In the genomic region with DNA sequence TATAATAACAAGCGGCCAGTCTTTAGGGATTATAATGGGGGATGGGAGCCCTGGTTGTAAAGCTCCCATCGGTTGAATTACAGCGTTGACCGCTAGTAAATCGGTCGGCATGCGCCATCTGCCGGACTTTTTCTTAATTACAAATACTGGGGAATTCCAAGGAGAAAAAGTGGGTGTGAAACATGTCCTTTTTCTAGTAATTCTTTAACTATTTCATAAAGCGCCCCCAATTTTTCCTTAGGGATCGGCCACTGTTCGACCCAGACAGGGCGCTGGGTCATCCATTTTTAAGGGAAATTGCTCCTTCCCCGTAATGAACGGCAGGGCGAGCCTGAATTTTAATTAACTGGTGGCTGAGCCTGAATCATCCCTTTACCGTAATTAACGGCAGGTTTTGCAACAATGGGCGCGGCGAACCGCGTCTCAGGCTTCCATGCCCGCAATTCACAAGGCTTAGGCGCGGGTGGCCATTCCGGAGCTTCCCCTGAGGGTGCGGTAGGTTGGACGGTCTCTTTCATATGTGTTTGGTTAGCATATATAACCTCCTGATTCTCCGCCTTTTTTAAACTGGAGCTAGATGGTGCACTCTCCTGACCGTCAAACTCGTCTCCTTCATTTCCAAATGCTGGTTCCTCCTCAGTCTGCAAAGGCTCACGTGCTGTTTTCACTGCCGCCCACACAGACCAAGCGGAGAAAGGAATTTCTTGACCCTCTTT, we compare ENCODE assay signal across 8 cellular contexts. TPM values are rescaled to one million over a fixed set of nuclear protein-coding genes. Genes with fewer than 3 reads are reported as not detected.
DNase-seq lines count a peak whose midpoint lies in the region; ATAC-seq, FAIRE-seq and TF ChIP-seq lines count a peak whose summit lies in the region.

No MANE protein-coding gene starts in this region.

- peaks cover 2% of the 10 kb centered on the region for H3K4me1 ChIP-seq in keratinocyte (ENCODE audit: control insufficient read depth, extremely low read depth, insufficient read depth, low read length)

- no peaks in the 10 kb centered on the region for H3K36me3 ChIP-seq in keratinocyte (ENCODE audit: control insufficient read depth in 2 of 2, extremely low read depth in 1 of 2, insufficient read depth in 2 of 2, low read length in 2 of 2)

- peak overlapping the region; percentile 9 to 54 (median 52) for H3K4me3 ChIP-seq in keratinocyte (ENCODE audit: control insufficient read depth in 2 of 3, extremely low read depth in 1 of 3, insufficient read depth in 2 of 3, low read depth in 1 of 3, low read length in 3 of 3)

- H3K27me3 ChIP-seq in keratinocyte (ENCODE audit: control insufficient read depth, extremely low read depth, insufficient read depth, low read length) = no peaks in the 10 kb centered on the region

- no peaks in the 10 kb centered on the region for H3K79me2 ChIP-seq in keratinocyte (ENCODE audit: control insufficient read depth, insufficient read depth, low read length)

- H3K9me1 ChIP-seq in keratinocyte (ENCODE audit: control insufficient read depth, extremely low read depth, insufficient read depth, low read length) = no peaks in the 10 kb centered on the region

- no peak for FAIRE-seq in keratinocyte (lab: Jason Lieb, UNC)

- peak; percentile 50 to 61 (median 58) for TF ChIP-seq CTCF in keratinocyte (optimal IDR thresholded peaks at IDR 0.05 in 1 of 3, IDR thresholded peaks at IDR 0.05 in 1 of 3, conservative IDR thresholded peaks at IDR 0.05 in 1 of 3; ENCODE audit: extremely low read depth in 1 of 3, insufficient read depth in 2 of 3, low read length in 3 of 3)

- H3K9me3 ChIP-seq in keratinocyte (ENCODE audit: control insufficient read depth, low read depth, low read length) = no peaks in the 10 kb centered on the region

- H3K27ac ChIP-seq in keratinocyte (ENCODE audit: control insufficient read depth, insufficient read depth, low read length) = no peak overlapping the region

- ATAC-seq in HG02870 (IDR thresholded peaks at IDR 0.05; ENCODE audit: unreplicated experiment) = no peak

- peak; percentile 25 for DNase-seq in NK-92 treated with Interleukin-12 subunit alpha and Interleukin-12 subunit beta, amount 100 ng/mL, for 24 hours (lab: John Stamatoyannopoulos, UW)
- DNase-seq in NK-92 (lab: John Stamatoyannopoulos, UW; ENCODE audit: unreplicated experiment) (no peak), NCI-H2171 (lab: John Stamatoyannopoulos, UW) (peak; percentile 55), cerebellum (ENCODE audit: low spot score) (peak; percentile 77), keratinocyte (ENCODE audit: low read depth, low spot score) (no peak)
- peak; percentile 41 for DNase-seq in activated CD4-positive, CD25-positive, alpha-beta regulatory T cell treated with anti-CD3 and anti-CD28 coated beads, Interleukin-2, amount 50 U/mL, for 16 hours (ENCODE audit: low read depth, low spot score)
- peak; percentile 12 to 35 for DNase-seq in stimulated activated CD4-positive, alpha-beta T cell treated with anti-CD3 and anti-CD28 coated beads, Interleukin-15, amount 100 ng/mL, for 1 hour (ENCODE audit: low read depth in 1 of 2, low spot score in 1 of 2)

- H2AFZ ChIP-seq in keratinocyte (ENCODE audit: control insufficient read depth, low read length) = peak overlapping the region; percentile 39

- H3K4me2 ChIP-seq in keratinocyte (ENCODE audit: control insufficient read depth, extremely low read depth, insufficient read depth, low read depth, low read length) = peak overlapping the region; percentile 88

- no peaks in the 10 kb centered on the region for H4K20me1 ChIP-seq in keratinocyte (ENCODE audit: control insufficient read depth, extremely low read depth, insufficient read depth, low read length)

- peak overlapping the region; percentile 35 for H3K9ac ChIP-seq in keratinocyte (ENCODE audit: control insufficient read depth, extremely low read depth, insufficient read depth, low read length)

- dilution Hi-C loops in keratinocyte (cut with MboI; ENCODE audit: extremely low pct_ligation_motif_present, low sequenced_read_pairs) = no loop called here

RNA-seq across cellular contexts. Expression of a gene that starts 30.2 kb away (rescaled TPM):
- 24.7 TPM for total RNA-seq in cerebellum
- polyA plus RNA-seq in keratinocyte = 7.5 to 14.8 TPM (median 8.5 TPM) in 3 replicates
- 7.9 TPM for polyA plus RNA-seq in keratinocyte (2011; ENCODE audit: low read depth)
- 13.9 and 14.5 TPM in 2 replicates for polyA plus RNA-seq in keratinocyte (2011; cell fraction: cytosol; rRNA removed)
- polyA plus RNA-seq in keratinocyte (2011; cell fraction: nucleus; rRNA removed) = 18.2 and 28.8 TPM in 2 replicates
- polyA plus RNA-seq in keratinocyte (2012; ENCODE audit: low replicate concordance) = 13.3 and 15.3 TPM in 2 replicates
- polyA minus RNA-seq in keratinocyte = 21.3 to 84.7 TPM (median 38.6 TPM) in 3 replicates
- 23.8 TPM for polyA minus RNA-seq in keratinocyte (2011; cell fraction: cytosol; rRNA and poly(A)+ RNA removed)
- polyA minus RNA-seq in keratinocyte (2011; cell fraction: nucleus; rRNA and poly(A)+ RNA removed) = 9.5 and 11.1 TPM in 2 replicates

RNA-seq across cellular contexts. Expression of a gene that starts 36.8 kb away (rescaled TPM):
- total RNA-seq in cerebellum = not detected
- polyA plus RNA-seq in keratinocyte = 0.03 TPM in 1 of 3 replicates, not detected in the others
- polyA plus RNA-seq in keratinocyte (2011; ENCODE audit: low read depth) = not detected
- polyA plus RNA-seq in keratinocyte (2011; cell fraction: cytosol; rRNA removed) = not detected in 2 replicates
- not detected in 2 replicates for polyA plus RNA-seq in keratinocyte (2011; cell fraction: nucleus; rRNA removed)
- not detected in 2 replicates for polyA plus RNA-seq in keratinocyte (2012; ENCODE audit: low replicate concordance)
- not detected in 3 replicates for polyA minus RNA-seq in keratinocyte
- polyA minus RNA-seq in keratinocyte (2011; cell fraction: cytosol; rRNA and poly(A)+ RNA removed) = not detected
- not detected in 2 replicates for polyA minus RNA-seq in keratinocyte (2011; cell fraction: nucleus; rRNA and poly(A)+ RNA removed)

RNA-seq across cellular contexts. Expression of a gene that starts 52.5 kb away (rescaled TPM):
- 0.73 TPM for total RNA-seq in cerebellum
- polyA plus RNA-seq in keratinocyte = not detected in 3 replicates
- not detected for polyA plus RNA-seq in keratinocyte (2011; ENCODE audit: low read depth)
- not detected in 2 replicates for polyA plus RNA-seq in keratinocyte (2011; cell fraction: cytosol; rRNA removed)
- polyA plus RNA-seq in keratinocyte (2011; cell fraction: nucleus; rRNA removed) = not detected in 2 replicates
- polyA plus RNA-seq in keratinocyte (2012; ENCODE audit: low replicate concordance) = not detected in 2 replicates
- polyA minus RNA-seq in keratinocyte = not detected in 3 replicates
- polyA minus RNA-seq in keratinocyte (2011; cell fraction: cytosol; rRNA and poly(A)+ RNA removed) = not detected
- polyA minus RNA-seq in keratinocyte (2011; cell fraction: nucleus; rRNA and poly(A)+ RNA removed) = not detected in 2 replicates

Comparison
In these comparisons a context has a peak if more than half of its experiments do, and no peak if none do; other contexts are left out.
1. DNase-seq: peak in NK-92 treated with Interleukin-12 subunit alpha and Interleukin-12 subunit beta, amount 100 ng/mL, for 24 hours (single experiment), NCI-H2171 (single experiment), activated CD4-positive, CD25-positive, alpha-beta regulatory T cell treated with anti-CD3 and anti-CD28 coated beads, Interleukin-2, amount 50 U/mL, for 16 hours (single experiment), cerebellum (single experiment) and stimulated activated CD4-positive, alpha-beta T cell treated with anti-CD3 and anti-CD28 coated beads, Interleukin-15, amount 100 ng/mL, for 1 hour (2 of 2); none in NK-92 (single experiment) and keratinocyte (single experiment).